ENCODE assay signal across 7 cellular contexts in the genomic region with DNA sequence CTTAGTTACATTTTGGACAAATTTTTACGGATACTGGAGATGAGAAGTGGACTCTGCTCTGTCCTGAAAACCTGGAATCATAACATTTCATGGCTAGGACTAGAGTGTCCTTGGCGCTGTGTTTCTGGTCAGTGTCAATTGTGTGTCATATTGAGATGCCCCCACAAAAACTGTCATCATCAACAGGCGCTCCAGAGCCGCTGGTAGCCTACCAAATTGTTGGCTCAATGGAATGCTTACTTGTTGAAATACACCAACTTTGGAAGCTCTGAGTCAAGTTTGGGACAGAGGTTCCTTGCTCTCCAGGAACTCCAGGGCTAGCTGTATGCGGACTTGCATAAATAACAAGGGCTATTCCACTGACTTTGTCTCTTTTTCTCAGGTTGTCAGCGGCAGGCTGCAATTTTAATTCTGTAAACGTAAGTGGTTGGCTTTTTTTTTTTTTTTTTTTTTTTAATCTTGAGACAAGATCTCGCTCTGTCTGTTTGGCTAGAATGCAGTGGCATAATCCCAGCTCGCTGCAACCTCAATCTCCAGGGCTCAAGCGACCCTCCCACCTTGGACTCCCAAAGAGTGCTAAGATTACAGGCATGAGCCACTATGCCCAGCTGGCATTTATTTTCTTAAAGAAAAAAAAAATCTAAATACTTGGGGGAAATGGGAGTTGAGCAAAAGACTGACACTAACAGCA. TPM values are rescaled to one million over a fixed set of nuclear protein-coding genes. Genes with fewer than 3 reads are reported as not detected.
DNase-seq lines count a peak whose midpoint lies in the region; ATAC-seq, FAIRE-seq and TF ChIP-seq lines count a peak whose summit lies in the region.

No MANE protein-coding gene starts in this region.

- peak overlapping the region; percentile 36 for H2AFZ ChIP-seq in astrocyte (ENCODE audit: low read depth, low read length)

- H3K9me3 ChIP-seq in HUES6 (ENCODE audit: control insufficient read depth, insufficient read depth, low read depth, low read length) (no peaks in the 10 kb centered on the region), astrocyte (ENCODE audit: insufficient read depth, low read depth, low read length) (no peaks in the 10 kb centered on the region), stomach (no peaks in the 10 kb centered on the region)

- H3K4me1 Mint-ChIP-seq in astrocyte (ENCODE audit: low read depth, unreplicated experiment): peaks cover 3% of the 10 kb centered on the region

- H3K27ac Mint-ChIP-seq in astrocyte (ENCODE audit: unreplicated experiment): no peak overlapping the region

- H3K4me3 ChIP-seq in HUES6 (ENCODE audit: low read depth, low read length) (peak overlapping the region; percentile 82), astrocyte (ENCODE audit: insufficient read depth, low read depth, low read length) (peak overlapping the region; percentile 68), stomach (peak overlapping the region; percentile 61 to 69 (median 64))

- no peaks in the 10 kb centered on the region for H3K36me3 Mint-ChIP-seq in astrocyte (ENCODE audit: low read depth, unreplicated experiment)

- no peaks in the 10 kb centered on the region for H3K36me3 ChIP-seq in HUES6 (ENCODE audit: control insufficient read depth, insufficient read depth, low read length)
- no peaks in the 10 kb centered on the region for H3K36me3 ChIP-seq in astrocyte (ENCODE audit: insufficient read depth, low read length)
- no peaks in the 10 kb centered on the region for H3K36me3 ChIP-seq in stomach

- H3K4me3 Mint-ChIP-seq in astrocyte (ENCODE audit: unreplicated experiment): peak overlapping the region; percentile 85

- intact Hi-C loops in stomach (cut with DNase I; ENCODE audit: low total_unique reads): no loop called here

- H3K27me3 ChIP-seq in HUES6 (ENCODE audit: control insufficient read depth, insufficient read depth, low read length) (peaks cover 37% of the 10 kb centered on the region), astrocyte (ENCODE audit: insufficient read depth, low read length) (peaks cover 25% of the 10 kb centered on the region), stomach (peaks cover 0 to 16% (median 0%) of the 10 kb centered on the region in 3 donors)

- H3K79me2 ChIP-seq in astrocyte (ENCODE audit: insufficient read depth, low read length): no peaks in the 10 kb centered on the region

- H3K4me1 ChIP-seq in HUES6 (ENCODE audit: control insufficient read depth, insufficient read depth, low read length): peaks cover 20% of the 10 kb centered on the region
- peaks cover 12% of the 10 kb centered on the region for H3K4me1 ChIP-seq in astrocyte (ENCODE audit: insufficient read depth, low read length)
- peaks cover 8 to 42% (median 21%) of the 10 kb centered on the region in 4 donors for H3K4me1 ChIP-seq in stomach

- FAIRE-seq in astrocyte (lab: Jason Lieb, UNC): no peak

- peaks cover 31% of the 10 kb centered on the region for H3K27me3 Mint-ChIP-seq in astrocyte (ENCODE audit: low read depth, unreplicated experiment)

- H3K27ac ChIP-seq in HUES6 (ENCODE audit: low read depth, low read length): no peak overlapping the region; the same call in 1 of the 2 replicates
- H3K27ac ChIP-seq in astrocyte (ENCODE audit: low read depth, low read length): no peak overlapping the region
- peak overlapping the region; percentile 63 to 88 (median 84) for H3K27ac ChIP-seq in stomach

- no peaks in the 10 kb centered on the region for H3K9me3 Mint-ChIP-seq in astrocyte (ENCODE audit: unreplicated experiment)

- DNase-seq in astrocyte (ENCODE audit: low read depth): no peak
- DNase-seq in islet precursor cell: peak; percentile 57
- DNase-seq in stomach: no peak
- no peak for DNase-seq in NCI-H146 (lab: John Stamatoyannopoulos, UW)

- no peak for TF ChIP-seq CTCF in astrocyte (IDR thresholded peaks at IDR 0.05; ENCODE audit: insufficient read depth, low read depth, low read length)
- TF ChIP-seq CTCF in stomach (IDR thresholded peaks at IDR 0.05): no peak

- H3K9ac ChIP-seq in HUES6 (ENCODE audit: low read length) (peak overlapping the region; percentile 74), astrocyte (ENCODE audit: low read length) (peak overlapping the region; percentile 65)

- peak overlapping the region; percentile 92 for H3K4me2 ChIP-seq in astrocyte (ENCODE audit: low read length)

- no peak for TF ChIP-seq POLR2A in stomach (IDR thresholded peaks at IDR 0.05)

- no peaks in the 10 kb centered on the region for H4K20me1 ChIP-seq in astrocyte (ENCODE audit: insufficient read depth, low read length)

- ATAC-seq in HG02678 (IDR thresholded peaks at IDR 0.05; ENCODE audit: unreplicated experiment) (no peak), HG03521 (IDR thresholded peaks at IDR 0.05; ENCODE audit: unreplicated experiment) (no peak)

- TF ChIP-seq EP300 in stomach (IDR thresholded peaks at IDR 0.05): no peak

- 10 to 21% (median 12%) methylated on average over 10 of the region's 10 CpGs for WGBS in stomach, 5 donors

RNA-seq across cellular contexts. Expression of a gene that starts 0.9 kb away (rescaled TPM):
- total RNA-seq in astrocyte: 0.20 and 0.65 TPM in 2 replicates
- 100 to 1,000 TPM in 1 of 5 donors, 10 to 100 TPM in 4; 13.6 to 492 (median 53.6) TPM for total RNA-seq in stomach
- 100 to 1,000 TPM in 1 of 3 donors, 10 to 100 TPM in 2; 30.0 to 396 (median 37.1) TPM for polyA plus RNA-seq in stomach

Comparison
In these comparisons a context has a peak if more than half of its experiments do, and no peak if none do; other contexts are left out.
1. H3K27ac ChIP-seq: peak in stomach (5 of 5); none in HUES6 (single experiment) and astrocyte (single experiment).
2. Peak in every context shown above with its lines, with median percentiles within 50 percentile points of each other: H3K4me3 ChIP-seq.